In the genomic region with DNA sequence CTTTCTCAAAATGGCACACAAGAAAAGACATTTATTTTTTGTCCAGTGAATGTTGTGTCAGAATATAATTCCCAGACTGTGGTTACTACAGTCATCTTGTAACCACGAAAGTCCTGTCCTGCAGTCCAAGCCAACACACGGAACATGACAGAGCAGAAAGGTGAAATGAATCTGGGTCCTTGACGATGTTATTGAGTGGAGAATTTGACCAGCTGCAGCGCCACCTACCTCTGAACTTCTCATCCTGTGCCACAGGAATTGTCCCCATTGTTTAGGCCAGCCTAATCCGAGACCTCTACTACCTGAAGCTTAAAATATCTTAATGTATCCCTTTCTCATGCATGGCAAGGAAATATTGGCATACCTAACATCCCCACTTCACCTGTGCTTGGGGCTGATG, we compare ENCODE assay signal across 10 cellular contexts.
DNase-seq lines count a peak whose midpoint lies in the region; ATAC-seq, FAIRE-seq and TF ChIP-seq lines count a peak whose summit lies in the region.
"Had no signal": no experiment of that assay in that cellular context is flagged by ENCODE, and none has a peak within 500 bp of the region (broad histone marks: within the 10 kb centered on the region; RNA-seq: fewer than 3 reads in every experiment).

No MANE protein-coding gene starts in this region.

- WGBS in heart right ventricle, 2 donors, result 13 to 21% methylated on average over 5 of the region's 5 CpGs

- no peak for ATAC-seq in GM21367 (IDR thresholded peaks at IDR 0.05; ENCODE audit: unreplicated experiment)
- ATAC-seq in heart right ventricle, result no peak

- H3K4me2 ChIP-seq in OCI-LY3 (ENCODE audit: low read length), result peak overlapping the region; percentile 41

- peak; percentile 16; the same call in 1 of the 2 replicates for TF ChIP-seq CTCF in HFFc6 (IDR thresholded peaks at IDR 0.05)
- peak; percentile 55 for TF ChIP-seq CTCF in OCI-LY3 (IDR thresholded peaks at IDR 0.05; ENCODE audit: low read depth, low read length)
- peak; percentile 37 for TF ChIP-seq CTCF in kidney (IDR thresholded peaks at IDR 0.05; ENCODE audit: borderline replicate concordance, extremely low read depth, insufficient read depth)
- no peak for TF ChIP-seq CTCF in tibial artery (IDR thresholded peaks at IDR 0.05)
- peak in 1 of 9 donors; percentile 22 for TF ChIP-seq CTCF in heart right ventricle (IDR thresholded peaks at IDR 0.05)

- H3K27me3 ChIP-seq in OCI-LY3 (ENCODE audit: low read depth, low read length) (0 out of 2 replicates have a peak, but pooled peaks cover 5% of the 10 kb centered on the region), tibial artery (no peaks in the 10 kb centered on the region), heart right ventricle (peaks cover 0 to 23% (median 6%) of the 10 kb centered on the region in 7 donors)

- H3K27ac ChIP-seq in OCI-LY3 (ENCODE audit: low read length) (no peak overlapping the region), kidney (ENCODE audit: low read depth in 2 of 2, low read length in 2 of 2) (no peak overlapping the region), tibial artery (no peak overlapping the region), heart right ventricle (no peak overlapping the region)

- peaks cover 33% of the 10 kb centered on the region for H3K9me3 Mint-ChIP-seq in HFFc6
- H3K9me3 Mint-ChIP-seq: activated naive CD8-positive, alpha-beta T cell treated with anti-CD3 and anti-CD28 coated beads, Interleukin-2, amount 10 ng/mL, durations not matched to agents 7 days and 5 days had no signal

- FAIRE-seq in kidney (lab: Jason Lieb, UNC), result no peak

- H3K4me3 ChIP-seq in OCI-LY3 (ENCODE audit: low read length) (no peak overlapping the region), kidney (ENCODE audit: low read length in 2 of 2) (no peak overlapping the region), tibial artery (no peak overlapping the region), heart right ventricle (no peak overlapping the region)
- H3K4me3 ChIP-seq: lung had no signal

- H3K79me2 ChIP-seq in OCI-LY3 (ENCODE audit: low read length), result no peaks in the 10 kb centered on the region

- H3K9ac ChIP-seq in OCI-LY3 (ENCODE audit: low read length) (no peak overlapping the region), kidney (ENCODE audit: low read length in 2 of 2) (no peak overlapping the region)

- DNase-seq in DMS53 (lab: John Stamatoyannopoulos, UW) (peak; percentile 87), HFFc6 (no peak), kidney (no peak), tibial artery (no peak), heart right ventricle (no peak), NCI-H1048 (lab: John Stamatoyannopoulos, UW) (no peak)
- DNase-seq: activated naive CD8-positive, alpha-beta T cell treated with anti-CD3 and anti-CD28 coated beads, Interleukin-2, amount 10 ng/mL, durations not matched to agents 7 days and 5 days had no signal

- H3K9me3 ChIP-seq in OCI-LY3 (ENCODE audit: insufficient read depth, low read length), result no peaks in the 10 kb centered on the region
- no peaks in the 10 kb centered on the region for H3K9me3 ChIP-seq in kidney (ENCODE audit: control insufficient read depth in 1 of 2, low read length in 2 of 2)
- no peaks in the 10 kb centered on the region for H3K9me3 ChIP-seq in tibial artery
- H3K9me3 ChIP-seq in heart right ventricle, result no peaks in the 10 kb centered on the region

- no peak overlapping the region for H2AFZ ChIP-seq in OCI-LY3 (ENCODE audit: low read depth, low read length)

- intact Hi-C loops in kidney (cut with DNase I) (no loop called here), tibial artery (cut with DNase I; ENCODE audit: low total_unique reads) (no loop called here), heart right ventricle (cut with DNase I) (no loop called here)

- H3K4me3 Mint-ChIP-seq in HFFc6, result no peak overlapping the region
- H3K4me3 Mint-ChIP-seq: activated naive CD8-positive, alpha-beta T cell treated with anti-CD3 and anti-CD28 coated beads, Interleukin-2, amount 10 ng/mL, durations not matched to agents 7 days and 5 days had no signal

- no peaks in the 10 kb centered on the region for H3K27me3 Mint-ChIP-seq in HFFc6 (ENCODE audit: insufficient read depth)

- H3K27ac Mint-ChIP-seq in HFFc6, result no peak overlapping the region
- H3K27ac Mint-ChIP-seq: activated naive CD8-positive, alpha-beta T cell treated with anti-CD3 and anti-CD28 coated beads, Interleukin-2, amount 10 ng/mL, durations not matched to agents 7 days and 5 days had no signal

- no peaks in the 10 kb centered on the region for H3K36me3 ChIP-seq in OCI-LY3 (replicated peaks; ENCODE audit: low read depth, low read length)
- no peaks in the 10 kb centered on the region for H3K36me3 ChIP-seq in kidney (ENCODE audit: control insufficient read depth in 1 of 2, insufficient read depth in 2 of 2, low read length in 2 of 2)
- no peaks in the 10 kb centered on the region for H3K36me3 ChIP-seq in tibial artery
- H3K36me3 ChIP-seq in heart right ventricle, result no peaks in the 10 kb centered on the region

- H3K4me1 Mint-ChIP-seq in HFFc6 (ENCODE audit: low read depth), result no peaks in the 10 kb centered on the region
- H3K4me1 Mint-ChIP-seq: activated naive CD8-positive, alpha-beta T cell treated with anti-CD3 and anti-CD28 coated beads, Interleukin-2, amount 10 ng/mL, durations not matched to agents 7 days and 5 days had no signal

- H3K4me1 ChIP-seq in OCI-LY3 (ENCODE audit: low read length), result no peaks in the 10 kb centered on the region
- H3K4me1 ChIP-seq in kidney (ENCODE audit: control insufficient read depth in 1 of 2, insufficient read depth in 1 of 2, low read depth in 1 of 2, low read length in 2 of 2), result no peaks in the 10 kb centered on the region
- no peaks in the 10 kb centered on the region for H3K4me1 ChIP-seq in tibial artery
- no peaks in the 10 kb centered on the region for H3K4me1 ChIP-seq in heart right ventricle

- no peaks in the 10 kb centered on the region for H3K36me3 Mint-ChIP-seq in HFFc6 (ENCODE audit: low read depth)
- H3K36me3 Mint-ChIP-seq: activated naive CD8-positive, alpha-beta T cell treated with anti-CD3 and anti-CD28 coated beads, Interleukin-2, amount 10 ng/mL, durations not matched to agents 7 days and 5 days had no signal

- no peaks in the 10 kb centered on the region for H4K20me1 ChIP-seq in OCI-LY3 (ENCODE audit: insufficient read depth, low read length)

Comparison
In these comparisons a context has a peak if more than half of its experiments do, and no peak if none do; other contexts are left out.
1. CTCF ChIP-seq: peak in HFFc6 (single experiment), OCI-LY3 (single experiment) and kidney (single experiment); none in tibial artery (0 of 2).